ENCODE assay signal across 8 cellular contexts in the genomic region with DNA sequence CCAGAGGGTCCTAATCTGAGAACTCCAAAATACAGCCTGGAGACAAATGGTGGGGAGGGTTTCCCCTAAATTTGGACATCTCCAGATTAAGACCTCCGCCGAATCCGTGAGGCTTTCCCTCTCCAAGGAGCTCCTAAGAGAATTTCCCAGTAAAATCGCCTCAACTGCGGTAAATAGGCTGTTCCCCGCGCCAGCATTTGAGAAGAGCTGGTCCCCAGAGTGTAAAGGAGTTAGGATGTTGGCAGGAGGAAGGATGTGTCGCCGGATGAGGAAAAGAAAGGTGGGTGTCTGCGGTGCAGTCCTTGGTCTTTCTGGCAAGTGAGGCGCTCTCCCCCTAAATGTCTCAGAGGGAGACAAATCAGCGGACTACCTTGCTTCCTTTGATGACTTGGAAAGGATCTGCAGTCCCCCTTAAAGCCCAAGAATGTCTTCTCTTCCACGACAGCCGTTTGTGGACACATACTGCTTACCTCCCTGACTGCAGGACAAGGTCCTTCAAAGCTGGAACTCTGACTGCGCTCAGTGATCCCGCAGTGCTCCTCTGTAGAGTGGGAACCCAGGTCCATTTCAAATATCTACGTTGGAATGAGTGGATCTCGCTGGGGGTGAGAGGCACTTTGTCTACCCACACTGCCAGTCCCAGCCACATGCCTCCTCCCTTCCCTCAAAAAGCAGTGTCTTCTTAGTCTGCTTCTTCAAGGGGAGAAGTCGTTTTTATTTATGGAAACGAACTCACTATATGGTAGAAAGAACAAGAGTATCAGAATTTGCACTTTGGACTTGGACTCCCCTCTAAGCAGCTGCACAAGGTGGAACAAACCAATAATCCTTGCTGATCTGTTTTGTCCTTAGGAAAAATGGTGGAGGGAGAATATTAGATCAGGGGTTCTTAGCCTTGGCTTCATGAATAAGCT. TPM values are rescaled to one million over a fixed set of nuclear protein-coding genes. Genes with fewer than 3 reads are reported as not detected.
A peak's percentile ranks its signal among the peaks of the same experiment; 100 is the strongest.
DNase-seq lines count a peak whose midpoint lies in the region; ATAC-seq and TF ChIP-seq lines count a peak whose summit lies in the region.

No MANE protein-coding gene starts in this region.

- H3K4me3 Mint-ChIP-seq in T-helper 2 cell treated with Interferon-gamma antibody and Interleukin-4, amounts not matched to agents 5 μg/mL and 100 μg/mL, for 36 hours: peak overlapping the region; percentile 80
- H3K4me3 Mint-ChIP-seq in activated naive CD8-positive, alpha-beta T cell treated with anti-CD3 and anti-CD28 coated beads, Interleukin-2, amount 50 U/mL, for 24 hours: peak overlapping the region; percentile 71

- H3K36me3 ChIP-seq in left lung: no peaks in the 10 kb centered on the region

- H3K4me1 ChIP-seq in left lung: peaks cover 11 to 22% of the 10 kb centered on the region in 2 donors

- H3K27ac ChIP-seq in left lung: peak overlapping the region in 1 of 2 donors; percentile 3
- peak overlapping the region; percentile 13 for H3K27ac ChIP-seq in temporal lobe (ENCODE audit: low read depth, low read length)

- ATAC-seq in activated naive CD8-positive, alpha-beta T cell treated with anti-CD3 and anti-CD28 coated beads, Interleukin-2, amount 50 U/mL, for 24 hours: no peak
- ATAC-seq in left lung (no peak), HG03097 (IDR thresholded peaks at IDR 0.05; ENCODE audit: low FRiP score, unreplicated experiment) (no peak), omental fat pad (ENCODE audit: low FRiP score) (no peak)

- H3K27me3 ChIP-seq in left lung: peaks cover 0 to 51% of the 10 kb centered on the region in 2 donors

- no peak overlapping the region for H3K27ac Mint-ChIP-seq in T-helper 2 cell treated with Interferon-gamma antibody and Interleukin-4, amounts not matched to agents 5 μg/mL and 100 μg/mL, for 36 hours
- peak overlapping the region; percentile 42 for H3K27ac Mint-ChIP-seq in activated naive CD8-positive, alpha-beta T cell treated with anti-CD3 and anti-CD28 coated beads, Interleukin-2, amount 50 U/mL, for 24 hours

- intact Hi-C loops in left lung (cut with DNase I): no loop called here

- H3K36me3 Mint-ChIP-seq in T-helper 2 cell treated with Interferon-gamma antibody and Interleukin-4, amounts not matched to agents 5 μg/mL and 100 μg/mL, for 36 hours (ENCODE audit: low read depth): peaks cover 2% of the 10 kb centered on the region
- H3K36me3 Mint-ChIP-seq in activated naive CD8-positive, alpha-beta T cell treated with anti-CD3 and anti-CD28 coated beads, Interleukin-2, amount 50 U/mL, for 24 hours (ENCODE audit: low read depth): no peaks in the 10 kb centered on the region

- H3K4me3 ChIP-seq in left lung: peak overlapping the region; percentile 61 to 65

- no peaks in the 10 kb centered on the region for H3K9me3 ChIP-seq in left lung

- H3K27me3 Mint-ChIP-seq in T-helper 2 cell treated with Interferon-gamma antibody and Interleukin-4, amounts not matched to agents 5 μg/mL and 100 μg/mL, for 36 hours (ENCODE audit: low read depth): peaks cover 55% of the 10 kb centered on the region
- H3K27me3 Mint-ChIP-seq in activated naive CD8-positive, alpha-beta T cell treated with anti-CD3 and anti-CD28 coated beads, Interleukin-2, amount 50 U/mL, for 24 hours: peaks cover 43% of the 10 kb centered on the region

- H3K4me1 Mint-ChIP-seq in T-helper 2 cell treated with Interferon-gamma antibody and Interleukin-4, amounts not matched to agents 5 μg/mL and 100 μg/mL, for 36 hours (ENCODE audit: low read depth): peaks cover 12% of the 10 kb centered on the region
- H3K4me1 Mint-ChIP-seq in activated naive CD8-positive, alpha-beta T cell treated with anti-CD3 and anti-CD28 coated beads, Interleukin-2, amount 50 U/mL, for 24 hours: peaks cover 8% of the 10 kb centered on the region

- TF ChIP-seq CTCF in left lung (IDR thresholded peaks at IDR 0.05): no peak
- TF ChIP-seq CTCF in omental fat pad (IDR thresholded peaks at IDR 0.05): no peak

- no peak for DNase-seq in T-helper 2 cell treated with Interferon-gamma antibody and Interleukin-4, amounts not matched to agents 5 μg/mL and 100 μg/mL, for 36 hours (ENCODE audit: low spot score)
- DNase-seq in T-helper 2 cell: no peak
- DNase-seq in activated naive CD8-positive, alpha-beta T cell treated with anti-CD3 and anti-CD28 coated beads, Interleukin-2, amount 50 U/mL, for 24 hours: peak; percentile 3
- DNase-seq in left lung: no peak
- DNase-seq in epidermal melanocyte (ENCODE audit: insufficient read length, low spot score): no peak
- DNase-seq in omental fat pad (ENCODE audit: low spot score): no peak

- no peaks in the 10 kb centered on the region for H3K9me3 Mint-ChIP-seq in T-helper 2 cell treated with Interferon-gamma antibody and Interleukin-4, amounts not matched to agents 5 μg/mL and 100 μg/mL, for 36 hours
- no peaks in the 10 kb centered on the region for H3K9me3 Mint-ChIP-seq in activated naive CD8-positive, alpha-beta T cell treated with anti-CD3 and anti-CD28 coated beads, Interleukin-2, amount 50 U/mL, for 24 hours

RNA-seq across cellular contexts. Expression of gene DLG5, which starts 1.0 kb away (rescaled TPM):
- total RNA-seq in left lung (10 to 100 TPM; 17.0 to 28.4 TPM), temporal lobe (40.3 TPM), omental fat pad (10 to 100 TPM; 28.1 to 42.7 (median 38.3) TPM)
